1 cellular context compared by ENCODE assay signal in genomic region chr17:36463916-36464764, GRCh38.
A peak's percentile ranks its signal among the peaks of the same experiment; 100 is the strongest.
TF ChIP-seq lines count a peak whose summit lies in the region.

No MANE protein-coding gene starts in this region.

TF ChIP-seq in HepG2, 621 proteins besides CTCF, POLR2A, EP300 and RAD21 (continued from another document and continues in another):
- TF ChIP-seq ZBTB40 (IDR thresholded peaks at IDR 0.05) = no peak
- no peak for TF ChIP-seq ZBTB40 (CRISPR knock-in tag; IDR thresholded peaks at IDR 0.05)
- no peak for TF ChIP-seq CBX1 (IDR thresholded peaks at IDR 0.05; ENCODE audit: low read depth)
- TF ChIP-seq ZNF230 (CRISPR knock-in tag; IDR thresholded peaks at IDR 0.05) = no peak
- no peak for TF ChIP-seq ELF3 (CRISPR knock-in tag; IDR thresholded peaks at IDR 0.05)
- TF ChIP-seq PRPF4 (IDR thresholded peaks at IDR 0.05; ENCODE audit: low read depth, low read length, poor library complexity, severe bottlenecking) = no peak
- TF ChIP-seq NFAT5 (CRISPR knock-in tag; IDR thresholded peaks at IDR 0.05) = peak; percentile 84
- TF ChIP-seq ZSCAN12 (CRISPR knock-in tag; IDR thresholded peaks at IDR 0.05) = 0 out of 2 replicates have a peak, but pooled peaks have one; percentile 42
- no peak for TF ChIP-seq ZBTB4 (CRISPR knock-in tag; IDR thresholded peaks at IDR 0.05; ENCODE audit: borderline replicate concordance)
- no peak for TF ChIP-seq ZNF672 (CRISPR knock-in tag; IDR thresholded peaks at IDR 0.05)
- TF ChIP-seq SNAPC2 (CRISPR knock-in tag; IDR thresholded peaks at IDR 0.05) = no peak
- TF ChIP-seq RBAK (CRISPR knock-in tag; IDR thresholded peaks at IDR 0.05) = no peak
- TF ChIP-seq SIX1 (CRISPR knock-in tag; IDR thresholded peaks at IDR 0.05; ENCODE audit: borderline replicate concordance) = no peak
- TF ChIP-seq FOSL1 (CRISPR knock-in tag; IDR thresholded peaks at IDR 0.05; ENCODE audit: borderline replicate concordance) = 0 out of 2 replicates have a peak, but pooled peaks have one; percentile 20
- TF ChIP-seq SPEN (CRISPR knock-in tag; IDR thresholded peaks at IDR 0.05; ENCODE audit: low read depth) = no peak
- no peak for TF ChIP-seq SRSF1 (optimal IDR thresholded peaks at IDR 0.05; ENCODE audit: low read depth, low read length)
- no peak for TF ChIP-seq ZNF121 (CRISPR knock-in tag; IDR thresholded peaks at IDR 0.05)
- no peak for TF ChIP-seq ZNF383 (CRISPR knock-in tag; IDR thresholded peaks at IDR 0.05; ENCODE audit: borderline replicate concordance)
- no peak for TF ChIP-seq ELF4 (CRISPR knock-in tag; IDR thresholded peaks at IDR 0.05; ENCODE audit: borderline replicate concordance)
- TF ChIP-seq, protein P1, sequence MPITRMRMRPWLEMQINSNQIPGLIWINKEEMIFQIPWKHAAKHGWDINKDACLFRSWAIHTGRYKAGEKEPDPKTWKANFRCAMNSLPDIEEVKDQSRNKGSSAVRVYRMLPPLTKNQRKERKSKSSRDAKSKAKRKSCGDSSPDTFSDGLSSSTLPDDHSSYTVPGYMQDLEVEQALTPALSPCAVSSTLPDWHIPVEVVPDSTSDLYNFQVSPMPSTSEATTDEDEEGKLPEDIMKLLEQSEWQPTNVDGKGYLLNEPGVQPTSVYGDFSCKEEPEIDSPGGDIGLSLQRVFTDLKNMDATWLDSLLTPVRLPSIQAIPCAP (CRISPR knock-in tag; IDR thresholded peaks at IDR 0.05; ENCODE audit: low read depth) = no peak
- no peak for TF ChIP-seq ZNF644 (CRISPR knock-in tag; IDR thresholded peaks at IDR 0.05; ENCODE audit: low read depth)
- TF ChIP-seq CREB1 (IDR thresholded peaks at IDR 0.05) = no peak
- no peak for TF ChIP-seq CREB1 (CRISPR knock-in tag; IDR thresholded peaks at IDR 0.05)
- TF ChIP-seq, protein P2, sequence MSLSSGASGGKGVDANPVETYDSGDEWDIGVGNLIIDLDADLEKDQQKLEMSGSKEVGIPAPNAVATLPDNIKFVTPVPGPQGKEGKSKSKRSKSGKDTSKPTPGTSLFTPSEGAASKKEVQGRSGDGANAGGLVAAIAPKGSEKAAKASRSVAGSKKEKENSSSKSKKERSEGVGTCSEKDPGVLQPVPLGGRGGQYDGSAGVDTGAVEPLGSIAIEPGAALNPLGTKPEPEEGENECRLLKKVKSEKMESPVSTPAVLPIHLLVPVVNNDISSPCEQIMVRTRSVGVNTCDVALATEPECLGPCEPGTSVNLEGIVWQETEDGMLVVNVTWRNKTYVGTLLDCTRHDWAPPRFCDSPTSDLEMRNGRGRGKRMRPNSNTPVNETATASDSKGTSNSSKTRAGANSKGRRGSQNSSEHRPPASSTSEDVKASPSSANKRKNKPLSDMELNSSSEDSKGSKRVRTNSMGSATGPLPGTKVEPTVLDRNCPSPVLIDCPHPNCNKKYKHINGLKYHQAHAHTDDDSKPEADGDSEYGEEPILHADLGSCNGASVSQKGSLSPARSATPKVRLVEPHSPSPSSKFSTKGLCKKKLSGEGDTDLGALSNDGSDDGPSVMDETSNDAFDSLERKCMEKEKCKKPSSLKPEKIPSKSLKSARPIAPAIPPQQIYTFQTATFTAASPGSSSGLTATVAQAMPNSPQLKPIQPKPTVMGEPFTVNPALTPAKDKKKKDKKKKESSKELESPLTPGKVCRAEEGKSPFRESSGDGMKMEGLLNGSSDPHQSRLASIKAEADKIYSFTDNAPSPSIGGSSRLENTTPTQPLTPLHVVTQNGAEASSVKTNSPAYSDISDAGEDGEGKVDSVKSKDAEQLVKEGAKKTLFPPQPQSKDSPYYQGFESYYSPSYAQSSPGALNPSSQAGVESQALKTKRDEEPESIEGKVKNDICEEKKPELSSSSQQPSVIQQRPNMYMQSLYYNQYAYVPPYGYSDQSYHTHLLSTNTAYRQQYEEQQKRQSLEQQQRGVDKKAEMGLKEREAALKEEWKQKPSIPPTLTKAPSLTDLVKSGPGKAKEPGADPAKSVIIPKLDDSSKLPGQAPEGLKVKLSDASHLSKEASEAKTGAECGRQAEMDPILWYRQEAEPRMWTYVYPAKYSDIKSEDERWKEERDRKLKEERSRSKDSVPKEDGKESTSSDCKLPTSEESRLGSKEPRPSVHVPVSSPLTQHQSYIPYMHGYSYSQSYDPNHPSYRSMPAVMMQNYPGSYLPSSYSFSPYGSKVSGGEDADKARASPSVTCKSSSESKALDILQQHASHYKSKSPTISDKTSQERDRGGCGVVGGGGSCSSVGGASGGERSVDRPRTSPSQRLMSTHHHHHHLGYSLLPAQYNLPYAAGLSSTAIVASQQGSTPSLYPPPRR (CRISPR knock-in tag; IDR thresholded peaks at IDR 0.05; ENCODE audit: borderline replicate concordance) = no peak
- 0 out of 2 replicates have a peak, but pooled peaks have one; percentile 71 for TF ChIP-seq BRCA1 (CRISPR knock-in tag; IDR thresholded peaks at IDR 0.05)
- TF ChIP-seq RXRA (CRISPR knock-in tag; IDR thresholded peaks at IDR 0.05) = 0 out of 2 replicates have a peak, but pooled peaks have one; percentile 23
- TF ChIP-seq TBP (CRISPR knock-in tag; IDR thresholded peaks at IDR 0.05) = no peak
- TF ChIP-seq ELF1 (CRISPR knock-in tag; IDR thresholded peaks at IDR 0.05) = no peak
- peak; percentile 73; the same call in 1 of the 2 replicates for TF ChIP-seq EHMT2 (IDR thresholded peaks at IDR 0.05; ENCODE audit: borderline replicate concordance, low read depth, low read length)
- TF ChIP-seq ARNT2 (CRISPR knock-in tag; IDR thresholded peaks at IDR 0.05; ENCODE audit: low read depth) = peak; percentile 41; the same call in 1 of the 2 replicates
- TF ChIP-seq ZNF234 (CRISPR knock-in tag; conservative IDR thresholded peaks at IDR 0.05) = no peak
- 0 out of 2 replicates have a peak, but pooled peaks have one; percentile 17 for TF ChIP-seq FOSL2 (CRISPR knock-in tag; IDR thresholded peaks at IDR 0.05)
- no peak for TF ChIP-seq ZNF362 (CRISPR knock-in tag; IDR thresholded peaks at IDR 0.05; ENCODE audit: borderline replicate concordance)
- no peak for TF ChIP-seq PPARG (CRISPR knock-in tag; conservative IDR thresholded peaks at IDR 0.05)
- TF ChIP-seq XRCC5 (optimal IDR thresholded peaks at IDR 0.05; ENCODE audit: low read length) = no peak
